ENCODE assay signal across 28 cellular contexts in the genomic region with DNA sequence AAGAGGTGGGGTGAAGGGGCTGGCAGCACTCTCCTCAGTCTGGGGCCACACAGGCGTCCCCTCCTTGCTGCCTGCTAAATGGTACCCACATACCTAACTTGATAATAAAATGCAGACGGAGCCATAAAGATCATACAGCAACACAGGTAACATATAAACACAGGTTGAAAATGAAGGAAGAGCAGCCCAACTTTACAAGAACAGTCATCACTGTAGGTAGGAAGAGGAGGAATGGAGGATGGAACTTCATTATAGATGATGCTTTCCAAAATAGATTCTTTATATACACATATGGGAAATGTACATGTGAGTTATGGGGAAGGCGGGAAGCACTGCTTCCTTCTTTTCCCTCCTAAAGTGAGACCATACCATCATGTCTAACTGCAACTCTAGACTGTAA.
"Had no signal": no experiment of that assay in that cellular context is flagged by ENCODE, and none has a peak within 500 bp of the region (broad histone marks: within the 10 kb centered on the region; RNA-seq: fewer than 3 reads in every experiment).

No MANE protein-coding gene starts in this region.

- H3K9me3 Mint-ChIP-seq: stimulated activated effector memory CD8-positive, alpha-beta T cell treated with anti-CD3 and anti-CD28 coated beads, Interleukin-12 subunit alpha, Interleukin-12 subunit beta, amount 100 ng/mL, for 72 hours; stimulated activated naive CD8-positive, alpha-beta T cell treated with anti-CD3 and anti-CD28 coated beads, Interleukin-15, amount 100 ng/mL, for 72 hours; stimulated activated naive CD8-positive, alpha-beta T cell treated with anti-CD3 and anti-CD28 coated beads, Interleukin-15, Interleukin-2, amounts not matched to agents 100 ng/mL and 50 ng/mL, for 24 hours; type B pancreatic cell had no signal

- H3K27me3 Mint-ChIP-seq: stimulated activated memory B cell treated with anti-CD40 and anti-IgM and Interleukin-4, amounts not matched to agents 10 μg/mL and 1 μg/mL and 100 μg/mL, for 72 hours; stimulated activated naive CD8-positive, alpha-beta T cell treated with anti-CD3 and anti-CD28 coated beads, Interleukin-15, amount 100 ng/mL, for 72 hours; stimulated activated naive CD8-positive, alpha-beta T cell treated with anti-CD3 and anti-CD28 coated beads, Interleukin-15, Interleukin-2, amounts not matched to agents 100 ng/mL and 50 ng/mL, for 24 hours; type B pancreatic cell had no signal

- H3K4me3 Mint-ChIP-seq: stimulated activated effector memory CD8-positive, alpha-beta T cell treated with anti-CD3 and anti-CD28 coated beads, Interleukin-12 subunit alpha, Interleukin-12 subunit beta, amount 100 ng/mL, for 72 hours; stimulated activated memory B cell treated with anti-CD40 and anti-IgM and Interleukin-4, amounts not matched to agents 10 μg/mL and 1 μg/mL and 100 μg/mL, for 72 hours; stimulated activated naive B cell treated with anti-CD40 and anti-IgM and Interleukin-4, amounts not matched to agents 10 μg/mL and 1 μg/mL and 100 μg/mL, for 72 hours; stimulated activated naive CD8-positive, alpha-beta T cell treated with anti-CD3 and anti-CD28 coated beads, Interleukin-15, amount 100 ng/mL, for 72 hours; stimulated activated naive CD8-positive, alpha-beta T cell treated with anti-CD3 and anti-CD28 coated beads, Interleukin-15, Interleukin-2, amounts not matched to agents 100 ng/mL and 50 ng/mL, for 24 hours; type B pancreatic cell had no signal

- H3K27ac Mint-ChIP-seq: stimulated activated effector memory CD8-positive, alpha-beta T cell treated with anti-CD3 and anti-CD28 coated beads, Interleukin-12 subunit alpha, Interleukin-12 subunit beta, amount 100 ng/mL, for 72 hours; stimulated activated memory B cell treated with anti-CD40 and anti-IgM and Interleukin-4, amounts not matched to agents 10 μg/mL and 1 μg/mL and 100 μg/mL, for 72 hours; stimulated activated naive B cell treated with anti-CD40 and anti-IgM and Interleukin-4, amounts not matched to agents 10 μg/mL and 1 μg/mL and 100 μg/mL, for 72 hours; stimulated activated naive CD8-positive, alpha-beta T cell treated with anti-CD3 and anti-CD28 coated beads, Interleukin-15, Interleukin-2, amounts not matched to agents 100 ng/mL and 50 ng/mL, for 24 hours; type B pancreatic cell had no signal

- H3K4me1 Mint-ChIP-seq: stimulated activated effector memory CD8-positive, alpha-beta T cell treated with anti-CD3 and anti-CD28 coated beads, Interleukin-12 subunit alpha, Interleukin-12 subunit beta, amount 100 ng/mL, for 72 hours; stimulated activated memory B cell treated with anti-CD40 and anti-IgM and Interleukin-4, amounts not matched to agents 10 μg/mL and 1 μg/mL and 100 μg/mL, for 72 hours; stimulated activated naive B cell treated with anti-CD40 and anti-IgM and Interleukin-4, amounts not matched to agents 10 μg/mL and 1 μg/mL and 100 μg/mL, for 72 hours; stimulated activated naive CD8-positive, alpha-beta T cell treated with anti-CD3 and anti-CD28 coated beads, Interleukin-15, amount 100 ng/mL, for 72 hours had no signal

- H3K4me3 ChIP-seq: stomach, suprapubic skin, testis, thoracic aorta, thyroid gland, tibial artery, tibial nerve, transverse colon, upper lobe of left lung, upper lobe of right lung, uterus, vagina had no signal

- H3K9me3 ChIP-seq: stomach, suprapubic skin, testis, thoracic aorta, thyroid gland, tibial artery, tibial nerve, transverse colon, upper lobe of left lung, upper lobe of right lung, uterus, vagina had no signal

- H3K4me1 ChIP-seq: stomach, suprapubic skin, testis, thyroid gland, transverse colon, upper lobe of left lung, upper lobe of right lung, uterus, vagina had no signal

- H3K36me3 Mint-ChIP-seq: stimulated activated effector memory CD8-positive, alpha-beta T cell treated with anti-CD3 and anti-CD28 coated beads, Interleukin-12 subunit alpha, Interleukin-12 subunit beta, amount 100 ng/mL, for 72 hours had no signal

- H3K36me3 ChIP-seq: thyroid gland, transverse colon, uterus had no signal

- ATAC-seq: stimulated activated effector memory CD8-positive, alpha-beta T cell treated with anti-CD3 and anti-CD28 coated beads, Interleukin-12 subunit alpha, Interleukin-12 subunit beta, amount 100 ng/mL, for 72 hours; stimulated activated memory B cell treated with anti-CD40 and anti-IgM and Interleukin-4, amounts not matched to agents 10 μg/mL and 1 μg/mL and 100 μg/mL, for 72 hours; stimulated activated naive B cell treated with anti-CD40 and anti-IgM and Interleukin-4, amounts not matched to agents 10 μg/mL and 1 μg/mL and 100 μg/mL, for 72 hours; stimulated activated naive CD8-positive, alpha-beta T cell treated with anti-CD3 and anti-CD28 coated beads, Interleukin-15, amount 100 ng/mL, for 72 hours; stimulated activated naive CD8-positive, alpha-beta T cell treated with anti-CD3 and anti-CD28 coated beads, Interleukin-15, Interleukin-2, amounts not matched to agents 100 U/mL and 50 U/mL, for 24 hours; upper lobe of right lung had no signal

- H3K27ac ChIP-seq: stomach, suprapubic skin, testis, thoracic aorta, thyroid gland, tibial artery, tibial nerve, transverse colon, upper lobe of left lung, upper lobe of right lung, uterus, vagina had no signal

- DNase-seq: stimulated activated CD4-positive, alpha-beta T cell treated with anti-CD3 and anti-CD28 coated beads, Interleukin-2, amount 100 ng/mL, for 48 hours; stimulated activated CD4-positive, alpha-beta T cell treated with anti-CD3 and anti-CD28 coated beads, Interleukin-4, amount 100 ng/mL, for 1 hour; stimulated activated CD4-positive, alpha-beta T cell treated with anti-CD3 and anti-CD28 coated beads, Interleukin-4, amount 100 ng/mL, for 24 hours; stimulated activated CD4-positive, alpha-beta T cell treated with anti-CD3 and anti-CD28 coated beads, Interleukin-4, amount 100 ng/mL, for 4 hours; stimulated activated CD8-positive, alpha-beta memory T cell treated with anti-CD3 and anti-CD28 coated beads, Interleukin-4, amount 100 ng/mL, for 48 hours; stimulated activated naive B cell treated with anti-CD40 and anti-IgM and Interleukin-4, amounts not matched to agents 10 μg/mL and 1 μg/mL and 100 μg/mL, for 72 hours; stimulated activated naive CD4-positive, alpha-beta T cell; stimulated activated naive CD4-positive, alpha-beta T cell treated with Interleukin-2 at 50 U/mL for 16 hours; stimulated activated naive CD8-positive, alpha-beta T cell treated with anti-CD3 and anti-CD28 coated beads, Interleukin-15, amount 100 ng/mL, for 72 hours; stimulated activated naive CD8-positive, alpha-beta T cell treated with anti-CD3 and anti-CD28 coated beads, Interleukin-15, Interleukin-2, amounts not matched to agents 100 U/mL and 50 U/mL, for 24 hours; stomach; substantia nigra; testis; thyroid gland; tibial artery; transverse colon; trophoblast cell; upper lobe of left lung; upper lobe of right lung; uterus had no signal
